5 cellular contexts compared by ENCODE assay signal in genomic region chr2:222133897-222134296, GRCh38.
"Had no signal": no experiment of that assay in that cellular context is flagged by ENCODE, and none has a peak within 500 bp of the region (broad histone marks: within the 10 kb centered on the region; RNA-seq: fewer than 3 reads in every experiment).

No MANE protein-coding gene starts in this region.

- ATAC-seq: HepG2, K562 had no signal

- H3K4me3 ChIP-seq: K562 had no signal

- H3K27me3 Mint-ChIP-seq: IgD-negative memory B cell had no signal

- H3K4me1 Mint-ChIP-seq: IgD-negative memory B cell had no signal

- H3K27ac Mint-ChIP-seq: IgD-negative memory B cell had no signal

- DNase-seq: IMR-90 had no signal

- H3K27ac ChIP-seq: HL-60 had no signal

- H3K4me3 Mint-ChIP-seq: IgD-negative memory B cell had no signal
